In the genomic region with DNA sequence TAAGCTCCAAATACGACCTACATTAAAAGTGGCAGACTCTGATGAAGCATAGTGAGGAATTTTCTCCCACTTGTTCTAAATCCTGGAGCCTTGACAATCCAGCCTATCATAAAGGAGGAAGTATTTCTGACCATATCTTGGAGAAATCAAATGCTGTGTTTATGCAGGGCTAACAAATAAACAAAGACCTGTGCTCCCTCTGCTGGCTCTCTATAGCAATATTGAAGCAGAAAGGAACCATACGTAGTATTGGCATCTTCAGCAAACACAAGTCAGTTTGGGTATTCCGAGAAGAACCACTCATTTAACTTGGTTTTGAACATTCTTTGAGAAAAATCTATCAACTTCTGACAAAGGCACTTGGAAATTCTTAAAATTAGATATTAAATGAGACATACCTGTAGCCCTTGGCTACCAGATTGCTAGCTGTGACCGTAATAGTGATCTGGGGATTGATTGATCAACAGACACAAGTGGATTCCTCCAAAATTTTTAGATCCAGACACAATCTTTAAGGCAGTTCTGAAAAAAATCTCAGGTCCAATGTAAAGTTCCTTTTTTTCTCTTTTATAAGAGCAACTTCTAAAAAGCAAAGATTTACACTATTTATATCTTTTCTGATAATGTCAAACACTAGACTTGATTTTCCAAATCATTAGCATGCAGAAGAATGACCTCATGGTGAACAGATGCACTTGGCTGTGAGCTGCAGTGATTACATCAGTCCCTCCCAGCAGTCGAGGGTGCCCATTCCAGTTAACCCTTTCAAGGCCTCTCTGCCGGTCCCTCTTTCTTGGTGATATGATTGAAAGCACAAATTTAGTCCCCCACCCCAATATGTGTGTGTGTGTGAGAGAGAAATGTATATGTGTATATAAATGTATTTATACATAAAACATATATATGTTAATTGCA, we compare ENCODE assay signal across 9 cellular contexts.
DNase-seq lines count a peak whose midpoint lies in the region; ATAC-seq, FAIRE-seq and TF ChIP-seq lines count a peak whose summit lies in the region.
"Had no signal": no experiment of that assay in that cellular context is flagged by ENCODE, and none has a peak within 500 bp of the region (broad histone marks: within the 10 kb centered on the region; RNA-seq: fewer than 3 reads in every experiment).

No MANE protein-coding gene starts in this region.

- no peaks in the 10 kb centered on the region for H3K9me2 ChIP-seq in MM.1S (replicated peaks; ENCODE audit: insufficient read depth, low read length)

- ATAC-seq in GM18505 (IDR thresholded peaks at IDR 0.05; ENCODE audit: unreplicated experiment) (no peak), HG03565 (IDR thresholded peaks at IDR 0.05; ENCODE audit: unreplicated experiment) (no peak)

- no peak for TF ChIP-seq POLR2A in GM18505 (IDR thresholded peaks at IDR 0.05; ENCODE audit: borderline replicate concordance, extremely low read depth, insufficient read depth, insufficient read length)

- no peak overlapping the region for H3K9ac ChIP-seq in MM.1S (ENCODE audit: low read length)
- H3K9ac ChIP-seq in SK-N-MC (ENCODE audit: insufficient read length), result no peak overlapping the region
- H3K9ac ChIP-seq: parathyroid adenoma had no signal

- FAIRE-seq in GM19239 (lab: Jason Lieb, UNC), result no peak

- H3K27ac ChIP-seq in MM.1S (ENCODE audit: low read length), result no peak overlapping the region
- peak overlapping the region; percentile 52; the same call in 1 of the 2 replicates for H3K27ac ChIP-seq in SK-N-MC
- H3K27ac ChIP-seq: parathyroid adenoma had no signal

- DNase-seq in DMS 273 treated with DMSO at 0.1 percent for 48 hours (lab: John Stamatoyannopoulos, UW) (peak; percentile 78), MM.1S (no peak), SK-N-MC (ENCODE audit: low read depth, low spot score) (no peak), iris pigment epithelial cell (ENCODE audit: low read depth) (peak; percentile 12), GM19239 (ENCODE audit: insufficient read length, low spot score) (no peak), GM10266 (ENCODE audit: extremely low spot score) (no peak)

- H3K4me3 ChIP-seq in MM.1S (ENCODE audit: low read length) (no peak overlapping the region), SK-N-MC (no peak overlapping the region)

- TF ChIP-seq CTCF in MM.1S (IDR thresholded peaks at IDR 0.05; ENCODE audit: low read length) (peak; percentile 22), GM10266 (IDR thresholded peaks at IDR 0.05; ENCODE audit: control insufficient read depth, insufficient read depth, low read depth, missing control alignments) (no peak)

- no peak overlapping the region for H2AFZ ChIP-seq in MM.1S (ENCODE audit: low read length)
- H2AFZ ChIP-seq: parathyroid adenoma had no signal

- H3K27me3 ChIP-seq in MM.1S (replicated peaks; ENCODE audit: insufficient read depth, low read length), result no peaks in the 10 kb centered on the region

- H3K4me2 ChIP-seq in MM.1S (ENCODE audit: low read depth, low read length), result no peak overlapping the region

- H4K20me1 ChIP-seq in MM.1S (ENCODE audit: insufficient read depth, low read length), result no peaks in the 10 kb centered on the region

- H3F3A ChIP-seq in MM.1S (ENCODE audit: insufficient read depth, low read length), result no peaks in the 10 kb centered on the region

- no peaks in the 10 kb centered on the region for H3K79me2 ChIP-seq in MM.1S (ENCODE audit: low read length)
- H3K79me2 ChIP-seq: parathyroid adenoma had no signal

- no peaks in the 10 kb centered on the region for H3K36me3 ChIP-seq in MM.1S (replicated peaks; ENCODE audit: insufficient read depth, low read length)
- H3K36me3 ChIP-seq in SK-N-MC (ENCODE audit: insufficient read depth, low read length), result no peaks in the 10 kb centered on the region

- H3K9me3 ChIP-seq in MM.1S (replicated peaks; ENCODE audit: insufficient read depth, low read length), result no peaks in the 10 kb centered on the region
- no peaks in the 10 kb centered on the region for H3K9me3 ChIP-seq in SK-N-MC (ENCODE audit: low read depth, low read length)

- no peaks in the 10 kb centered on the region for H3K4me1 ChIP-seq in MM.1S (ENCODE audit: low read length)
- H3K4me1 ChIP-seq: parathyroid adenoma had no signal

Comparison
In these comparisons a context has a peak if more than half of its experiments do, and no peak if none do; other contexts are left out.
1. DNase-seq: peak in DMS 273 treated with DMSO at 0.1 percent for 48 hours (single experiment) and iris pigment epithelial cell (single experiment); none in MM.1S (single experiment), SK-N-MC (single experiment), GM19239 (single experiment) and GM10266 (single experiment).